ENCODE assay signal across 27 cellular contexts in genomic region chr10:126630225-126630624, GRCh38. TPM values are rescaled to one million over a fixed set of nuclear protein-coding genes. Genes with fewer than 3 reads are reported as not detected.
DNase-seq lines count a peak whose midpoint lies in the region; ATAC-seq and TF ChIP-seq lines count a peak whose summit lies in the region.
"Had no signal": no experiment of that assay in that cellular context is flagged by ENCODE, and none has a peak within 500 bp of the region (broad histone marks: within the 10 kb centered on the region; RNA-seq: fewer than 3 reads in every experiment).

No MANE protein-coding gene starts in this region.

- H3K4me1 Mint-ChIP-seq in endodermal cell (peaks cover 3% of the 10 kb centered on the region), mesothelial cell of epicardium (peaks cover 19% of the 10 kb centered on the region), type B pancreatic cell (ENCODE audit: unreplicated experiment) (peaks cover 6% of the 10 kb centered on the region)
- H3K4me1 Mint-ChIP-seq: CD14-positive monocyte; CD4-positive, alpha-beta memory T cell; CD4-positive, CD25-positive, alpha-beta regulatory T cell; CD8-positive, alpha-beta memory T cell had no signal

- H3K36me3 Mint-ChIP-seq in endodermal cell (ENCODE audit: low read depth) (no peaks in the 10 kb centered on the region), mesothelial cell of epicardium (no peaks in the 10 kb centered on the region), type B pancreatic cell (no peaks in the 10 kb centered on the region)
- H3K36me3 Mint-ChIP-seq: CD14-positive monocyte; CD4-positive, alpha-beta memory T cell; CD4-positive, CD25-positive, alpha-beta regulatory T cell; CD8-positive, alpha-beta memory T cell had no signal

- 96 to 97% methylated on average over 8 of the region's 8 CpGs for WGBS in endodermal cell (ENCODE audit: insufficient coverage in 1 of 2, insufficient read length in 1 of 2), 2 experiments

- no peaks in the 10 kb centered on the region for H3K27me3 ChIP-seq in endodermal cell (ENCODE audit: control insufficient read depth, insufficient read depth, low read length, poor library complexity, severe bottlenecking)
- H3K27me3 ChIP-seq: BE2C, BLaER1 had no signal

- peak; percentile 22 for DNase-seq in endodermal cell
- DNase-seq in substantia nigra (lab: John Stamatoyannopoulos, UW) = no peak
- no peak for DNase-seq in mesothelial cell of epicardium (ENCODE audit: low spot score in 2 of 2, unreplicated experiment in 2 of 2)
- DNase-seq in sciatic nerve (ENCODE audit: low spot score) = no peak
- no peak for DNase-seq in type B pancreatic cell (ENCODE audit: extremely low spot score, unreplicated experiment)
- DNase-seq: 8988T; ACHN; BE2C; C1 segment of cervical spinal cord; CD4-positive, alpha-beta memory T cell; CD4-positive, CD25-positive, alpha-beta regulatory T cell; CD8-positive, alpha-beta memory T cell; COR-L47; DMS 273 treated with DMSO at 0.1 percent for 48 hours; DMS153; DMS53; DMS79; DND-41; EL; GDM1 had no signal

- H3K27ac Mint-ChIP-seq in endodermal cell (no peak overlapping the region), mesothelial cell of epicardium (no peak overlapping the region), type B pancreatic cell (no peak overlapping the region)
- H3K27ac Mint-ChIP-seq: CD14-positive monocyte; CD4-positive, alpha-beta memory T cell; CD4-positive, CD25-positive, alpha-beta regulatory T cell had no signal

- H3K9ac ChIP-seq in endodermal cell (ENCODE audit: extremely low read depth, low read length, poor library complexity, severe bottlenecking) = no peak overlapping the region
- H3K9ac ChIP-seq: BLaER1 had no signal

- TF ChIP-seq CTCF in endodermal cell (conservative IDR thresholded peaks at IDR 0.05) = no peak
- no peak for TF ChIP-seq CTCF in mesothelial cell of epicardium (IDR thresholded peaks at IDR 0.05; ENCODE audit: unreplicated experiment)
- no peak for TF ChIP-seq CTCF in type B pancreatic cell (conservative IDR thresholded peaks at IDR 0.05)

- H3K9me3 Mint-ChIP-seq in endodermal cell = no peaks in the 10 kb centered on the region
- no peaks in the 10 kb centered on the region for H3K9me3 Mint-ChIP-seq in mesothelial cell of epicardium
- H3K9me3 Mint-ChIP-seq in type B pancreatic cell = no peaks in the 10 kb centered on the region

- H3K27me3 Mint-ChIP-seq in endodermal cell (ENCODE audit: insufficient read depth) (no peaks in the 10 kb centered on the region), mesothelial cell of epicardium (ENCODE audit: low read depth) (peaks cover 39% of the 10 kb centered on the region), type B pancreatic cell (peaks cover 11% of the 10 kb centered on the region)
- H3K27me3 Mint-ChIP-seq: CD4-positive, CD25-positive, alpha-beta regulatory T cell had no signal

- H3K4me3 Mint-ChIP-seq in endodermal cell (no peak overlapping the region), mesothelial cell of epicardium (no peak overlapping the region), type B pancreatic cell (no peak overlapping the region)
- H3K4me3 Mint-ChIP-seq: CD14-positive monocyte; CD4-positive, alpha-beta memory T cell; CD4-positive, CD25-positive, alpha-beta regulatory T cell had no signal

- H3K4me3 ChIP-seq in endodermal cell (ENCODE audit: low read length) = no peak overlapping the region
- H3K4me3 ChIP-seq: BLaER1, GM12878 had no signal

- H3K27ac ChIP-seq in cingulate gyrus (ENCODE audit: low read depth, low read length) = peak overlapping the region; percentile 4
- H3K27ac ChIP-seq in endodermal cell (ENCODE audit: low read depth, low read length) = no peak overlapping the region
- H3K27ac ChIP-seq in substantia nigra (ENCODE audit: low read depth, low read length, poor library complexity, severe bottlenecking) = peak overlapping the region; percentile 87
- H3K27ac ChIP-seq: BLaER1 had no signal

- no peaks in the 10 kb centered on the region for H3K9me3 ChIP-seq in endodermal cell (ENCODE audit: control insufficient read depth, low read length)
- H3K9me3 ChIP-seq: BE2C, BLaER1 had no signal

- no peak for ATAC-seq in sciatic nerve
- no peak for ATAC-seq in HG02884 (IDR thresholded peaks at IDR 0.05; ENCODE audit: unreplicated experiment)
- ATAC-seq: GM12878 had no signal

- intact Hi-C loops in sciatic nerve (cut with DNase I) = no loop called here

- no peaks in the 10 kb centered on the region for H3K4me1 ChIP-seq in endodermal cell (ENCODE audit: control insufficient read depth, insufficient read depth, low read length)
- H3K4me1 ChIP-seq: BE2C, BLaER1 had no signal

- no peaks in the 10 kb centered on the region for H3K36me3 ChIP-seq in endodermal cell (ENCODE audit: control insufficient read depth, insufficient read depth, low read length)
- H3K36me3 ChIP-seq: BE2C, BLaER1 had no signal

RNA-seq across cellular contexts. Expression of gene C10orf90, which starts 40.3 kb away (rescaled TPM):
- total RNA-seq in endodermal cell = under 1 TPM in 1 of 2 donors, not detected in 1; 0.33 TPM
- polyA plus RNA-seq in endodermal cell (2013, experiment 1 of 2) = not detected
- not detected for polyA plus RNA-seq in endodermal cell (2013, experiment 2 of 2)
- not detected in 3 replicates for total RNA-seq in mesothelial cell of epicardium
- total RNA-seq in sciatic nerve = not detected
- 1.5 TPM in 1 of 2 replicates, not detected in the other for total RNA-seq in type B pancreatic cell (ENCODE audit: low replicate concordance)
- total RNA-seq: A673; CD4-positive, alpha-beta memory T cell; CD4-positive, CD25-positive, alpha-beta regulatory T cell; CD8-positive, alpha-beta memory T cell; G401; GM12878 had no signal
- polyA plus RNA-seq: CD14-positive monocyte; CD4-positive, alpha-beta memory T cell; CD4-positive, CD25-positive, alpha-beta regulatory T cell; CD8-positive, alpha-beta memory T cell had no signal
